8 cellular contexts compared by ENCODE assay signal in the genomic region with DNA sequence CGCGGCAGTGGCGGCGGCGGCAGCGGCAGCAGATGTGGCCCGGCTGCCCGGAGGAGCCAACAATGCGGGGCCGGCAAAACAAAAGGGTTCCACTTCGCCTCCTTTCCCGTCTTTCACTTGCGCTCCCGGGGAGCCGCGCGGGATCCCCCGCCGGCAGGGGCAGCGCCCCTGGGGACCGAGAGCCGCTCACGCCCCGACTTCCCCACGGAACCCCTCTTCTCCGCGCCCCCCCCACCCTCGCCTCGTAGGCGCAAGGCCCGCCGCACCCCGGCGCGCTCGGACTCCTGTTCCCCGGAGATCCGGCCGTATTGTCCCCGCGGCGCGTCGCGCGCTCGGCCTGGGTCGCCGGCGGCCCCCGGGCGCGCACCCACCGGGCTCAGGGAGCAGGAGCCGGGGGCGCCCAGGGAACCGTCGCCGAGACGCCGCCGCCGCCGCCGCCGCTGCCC. TPM values are rescaled to one million over a fixed set of nuclear protein-coding genes. Genes with fewer than 3 reads are reported as not detected.
DNase-seq lines count a peak whose midpoint lies in the region; ATAC-seq and TF ChIP-seq lines count a peak whose summit lies in the region.

No MANE protein-coding gene starts in this region.

- H3K4me1 ChIP-seq in heart right ventricle (peaks cover 13 to 50% (median 47%) of the 10 kb centered on the region in 9 donors), sigmoid colon (peaks cover 0 to 53% (median 43%) of the 10 kb centered on the region in 4 donors)

- 0% methylated on average over 40 to 66 of the region's 66 CpGs for WGBS in heart right ventricle, 2 donors
- 0 to 1% methylated on average over 66 of the region's 66 CpGs for WGBS in sigmoid colon, 2 donors

- peak overlapping the region; percentile 96 to 99 (median 98) for H3K27ac ChIP-seq in heart right ventricle
- H3K27ac ChIP-seq in sigmoid colon = peak overlapping the region; percentile 97 to 99 (median 98)

- H3K4me3 ChIP-seq in heart right ventricle (peak overlapping the region; percentile 75 to 98 (median 88)), sigmoid colon (peak overlapping the region; percentile 85 to 97 (median 92))

- no peak for TF ChIP-seq POLR2A in sigmoid colon (IDR thresholded peaks at IDR 0.05)

- no peak for TF ChIP-seq EP300 in sigmoid colon (IDR thresholded peaks at IDR 0.05)

- DNase-seq in UCSD-AML1 (lab: John Stamatoyannopoulos, UW; ENCODE audit: unreplicated experiment) (peak; percentile 56), heart right ventricle (peak in 1 of 2 donors; percentile 52), sigmoid colon (peak; percentile 66), NCI-H1436 treated with DMSO at 0.1 percent for 48 hours (lab: John Stamatoyannopoulos, UW) (no peak), HPDE6-E6E7 (ENCODE audit: extremely low spot score) (no peak), retina (no peak)

- TF ChIP-seq CTCF in heart right ventricle (IDR thresholded peaks at IDR 0.05) (no peak), sigmoid colon (IDR thresholded peaks at IDR 0.05) (no peak)

- H3K9me3 ChIP-seq in heart right ventricle = no peaks in the 10 kb centered on the region
- H3K9me3 ChIP-seq in sigmoid colon = no peaks in the 10 kb centered on the region

- no peaks in the 10 kb centered on the region for H3K36me3 ChIP-seq in heart right ventricle
- H3K36me3 ChIP-seq in sigmoid colon = no peaks in the 10 kb centered on the region

- intact Hi-C loops in heart right ventricle (cut with DNase I) (loop anchor here in 9 of 10 donors (2.0 to 10.0 kb wide), 13 partner anchors 37 to 245 kb away; no protein-coding TSS in a partner anchor), sigmoid colon (cut with DNase I) (loop anchor here (5.0 to 10.0 kb wide), 3 partner anchors 167 to 665 kb away; a partner anchor contains a TSS)

- ATAC-seq in GM19351 (IDR thresholded peaks at IDR 0.05; ENCODE audit: unreplicated experiment) (peak; percentile 30), heart right ventricle (no peak), HG02763 (IDR thresholded peaks at IDR 0.05; ENCODE audit: unreplicated experiment) (no peak)

- peaks cover 0 to 13% (median 0%) of the 10 kb centered on the region in 7 donors for H3K27me3 ChIP-seq in heart right ventricle
- no peaks in the 10 kb centered on the region for H3K27me3 ChIP-seq in sigmoid colon

RNA-seq across cellular contexts. Expression of a gene that starts 0.9 kb away (rescaled TPM):
- total RNA-seq in heart right ventricle (10 to 100 TPM; 22.6 to 36.2 (median 27.2) TPM), sigmoid colon (10 to 100 TPM; 31.2 to 57.1 (median 47.5) TPM)
- polyA plus RNA-seq in heart right ventricle (10 to 100 TPM; 14.7 to 23.0 TPM), sigmoid colon (10 to 100 TPM; 49.9 to 62.4 (median 52.0) TPM)

Comparison
In these comparisons a context has a peak if more than half of its experiments do, and no peak if none do; other contexts are left out.
1. DNase-seq: peak in UCSD-AML1 (single experiment) and sigmoid colon (single experiment); none in NCI-H1436 treated with DMSO at 0.1 percent for 48 hours (single experiment), HPDE6-E6E7 (single experiment) and retina (single experiment).